Comparison of ENCODE assay signal across 8 cellular contexts in genomic region chr1:54407201-54407956, GRCh38. TPM values are rescaled to one million over a fixed set of nuclear protein-coding genes. Genes with fewer than 3 reads are reported as not detected.
DNase-seq lines count a peak whose midpoint lies in the region; ATAC-seq, FAIRE-seq and TF ChIP-seq lines count a peak whose summit lies in the region.

No MANE protein-coding gene starts in this region.

- peak overlapping the region; percentile 89 for H3K4me3 Mint-ChIP-seq in T-helper 1 cell treated with Interleukin-12 subunit alpha and Interleukin-12 subunit beta and Interleukin-4 antibody, amounts not matched to agents 30 μg/mL and 1 μg/mL, for 36 hours
- peak overlapping the region; percentile 89 for H3K4me3 Mint-ChIP-seq in astrocyte (ENCODE audit: unreplicated experiment)

- H4K20me1 ChIP-seq in astrocyte (ENCODE audit: insufficient read depth, low read length): peaks cover 28% of the 10 kb centered on the region

- peaks cover 19% of the 10 kb centered on the region for H3K36me3 Mint-ChIP-seq in T-helper 1 cell treated with Interleukin-12 subunit alpha and Interleukin-12 subunit beta and Interleukin-4 antibody, amounts not matched to agents 30 μg/mL and 1 μg/mL, for 36 hours (ENCODE audit: low read depth)
- H3K36me3 Mint-ChIP-seq in astrocyte (ENCODE audit: low read depth, unreplicated experiment): peaks cover 3% of the 10 kb centered on the region

- H3K79me2 ChIP-seq in astrocyte (ENCODE audit: insufficient read depth, low read length): peaks cover 21% of the 10 kb centered on the region
- H3K79me2 ChIP-seq in parathyroid adenoma: no peaks in the 10 kb centered on the region

- H2AFZ ChIP-seq in astrocyte (ENCODE audit: low read depth, low read length) (peak overlapping the region; percentile 65), parathyroid adenoma (peak overlapping the region; percentile 91)

- FAIRE-seq in astrocyte (lab: Jason Lieb, UNC): no peak

- H3K4me2 ChIP-seq in astrocyte (ENCODE audit: low read length): peak overlapping the region; percentile 98
- H3K4me2 ChIP-seq in parathyroid adenoma (ENCODE audit: low read length): peak overlapping the region; percentile 95

- no peaks in the 10 kb centered on the region for H3K9me3 Mint-ChIP-seq in T-helper 1 cell treated with Interleukin-12 subunit alpha and Interleukin-12 subunit beta and Interleukin-4 antibody, amounts not matched to agents 30 μg/mL and 1 μg/mL, for 36 hours
- H3K9me3 Mint-ChIP-seq in astrocyte (ENCODE audit: unreplicated experiment): no peaks in the 10 kb centered on the region

- H3K9ac ChIP-seq in astrocyte (ENCODE audit: low read length) (peak overlapping the region; percentile 77), parathyroid adenoma (no peak overlapping the region)

- DNase-seq in DMS79 (lab: John Stamatoyannopoulos, UW) (peak; percentile 88), NCI-H187 (lab: John Stamatoyannopoulos, UW) (peak; percentile 75 to 77), astrocyte (ENCODE audit: low read depth) (peak; percentile 87), left ventricle myocardium inferior (peak; percentile 39)

- H3K27me3 Mint-ChIP-seq in T-helper 1 cell treated with Interleukin-12 subunit alpha and Interleukin-12 subunit beta and Interleukin-4 antibody, amounts not matched to agents 30 μg/mL and 1 μg/mL, for 36 hours (ENCODE audit: low read depth): no peaks in the 10 kb centered on the region
- peaks cover 2% of the 10 kb centered on the region for H3K27me3 Mint-ChIP-seq in astrocyte (ENCODE audit: low read depth, unreplicated experiment)

- ATAC-seq in HG03521 (IDR thresholded peaks at IDR 0.05; ENCODE audit: unreplicated experiment): no peak

- peak overlapping the region; percentile 90 for H3K27ac Mint-ChIP-seq in T-helper 1 cell treated with Interleukin-12 subunit alpha and Interleukin-12 subunit beta and Interleukin-4 antibody, amounts not matched to agents 30 μg/mL and 1 μg/mL, for 36 hours
- H3K27ac Mint-ChIP-seq in astrocyte (ENCODE audit: unreplicated experiment): peak overlapping the region; percentile 97

- no peak for TF ChIP-seq CTCF in HEK293 (tag by site-specific recombination; IDR thresholded peaks at IDR 0.05)
- no peak for TF ChIP-seq CTCF in astrocyte (IDR thresholded peaks at IDR 0.05; ENCODE audit: insufficient read depth, low read depth, low read length)
- TF ChIP-seq CTCF in left ventricle myocardium inferior (IDR thresholded peaks at IDR 0.05; ENCODE audit: borderline replicate concordance): no peak
- TF ChIP-seq CTCF in parathyroid adenoma (IDR thresholded peaks at IDR 0.05): no peak

- CTCF ChIA-PET in HEK293 (lab: Yijun Ruan, JAX): interaction anchor here (0.7 to 1.2 kb wide), 4 partner anchors 82 to 286 kb away, joined by 3 to 16 read pairs (median 4); no protein-coding TSS in a partner anchor

- intact Hi-C loops in left ventricle myocardium inferior (cut with micrococcal nuclease): loop anchor here (10.0 kb wide), 1 partner anchor 103 kb away; no protein-coding TSS in a partner anchor

- peak overlapping the region; percentile 76 for H3K27ac ChIP-seq in HEK293 (ENCODE audit: extremely low read depth, low read depth, low read length)
- peak overlapping the region; percentile 79 for H3K27ac ChIP-seq in astrocyte (ENCODE audit: low read depth, low read length)
- H3K27ac ChIP-seq in left ventricle myocardium inferior (replicated peaks): peak overlapping the region; percentile 93
- peak overlapping the region; percentile 75 for H3K27ac ChIP-seq in parathyroid adenoma

- H3K4me3 ChIP-seq in HEK293 (ENCODE audit: low read depth, low read length): peak overlapping the region; percentile 71
- H3K4me3 ChIP-seq in astrocyte (ENCODE audit: insufficient read depth, low read depth, low read length): peak overlapping the region; percentile 66
- peak overlapping the region; percentile 95 for H3K4me3 ChIP-seq in left ventricle myocardium inferior
- H3K4me3 ChIP-seq in parathyroid adenoma (ENCODE audit: low read depth, low read length): peak overlapping the region; percentile 79

- peaks cover 16% of the 10 kb centered on the region for H3K4me1 ChIP-seq in HEK293 (ENCODE audit: control insufficient read depth, insufficient read depth, low read length)
- H3K4me1 ChIP-seq in astrocyte (ENCODE audit: insufficient read depth, low read length): peaks cover 36% of the 10 kb centered on the region
- H3K4me1 ChIP-seq in left ventricle myocardium inferior: peaks cover 61% of the 10 kb centered on the region
- peaks cover 7% of the 10 kb centered on the region for H3K4me1 ChIP-seq in parathyroid adenoma

- POLR2A ChIA-PET in HEK293 (lab: Yijun Ruan, JAX): interaction anchor here (0.6 to 2.3 kb wide), 22 partner anchors 10 to 1980 kb away, joined by 3 to 44 read pairs (median 5); partner anchors contain the start of genes CYB5RL, IFT25, LRRC42 and MRPL37

- H3K4me1 Mint-ChIP-seq in T-helper 1 cell treated with Interleukin-12 subunit alpha and Interleukin-12 subunit beta and Interleukin-4 antibody, amounts not matched to agents 30 μg/mL and 1 μg/mL, for 36 hours (ENCODE audit: low read depth): peaks cover 53% of the 10 kb centered on the region
- H3K4me1 Mint-ChIP-seq in astrocyte (ENCODE audit: low read depth, unreplicated experiment): peaks cover 37% of the 10 kb centered on the region

- peaks cover 0 to 9% of the 10 kb centered on the region in 2 experiments; a peak in 1 of 3 replicates for H3K36me3 ChIP-seq in HEK293 (ENCODE audit: control insufficient read depth in 2 of 2, insufficient read depth in 1 of 2, low read length in 2 of 2)
- H3K36me3 ChIP-seq in astrocyte (ENCODE audit: insufficient read depth, low read length): no peaks in the 10 kb centered on the region
- H3K36me3 ChIP-seq in left ventricle myocardium inferior: no peaks in the 10 kb centered on the region
- no peaks in the 10 kb centered on the region for H3K36me3 ChIP-seq in parathyroid adenoma (ENCODE audit: control insufficient read depth, insufficient read depth, low read length)

- H3K27me3 ChIP-seq in astrocyte (ENCODE audit: insufficient read depth, low read length): no peaks in the 10 kb centered on the region
- no peaks in the 10 kb centered on the region for H3K27me3 ChIP-seq in left ventricle myocardium inferior (ENCODE audit: low read depth)
- H3K27me3 ChIP-seq in parathyroid adenoma (ENCODE audit: control insufficient read depth, insufficient read depth, low read length): no peaks in the 10 kb centered on the region

- H3K9me3 ChIP-seq in HEK293 (ENCODE audit: control insufficient read depth, insufficient read depth, low read depth, low read length) (no peaks in the 10 kb centered on the region), astrocyte (ENCODE audit: insufficient read depth, low read depth, low read length) (no peaks in the 10 kb centered on the region), left ventricle myocardium inferior (replicated peaks) (no peaks in the 10 kb centered on the region), parathyroid adenoma (ENCODE audit: control insufficient read depth, low read length) (no peaks in the 10 kb centered on the region)

TF ChIP-seq in HEK293, 187 proteins besides CTCF, POLR2A, EP300 and RAD21 (continues in another document):
- peak; percentile 42; the same call in 1 of the 2 replicates for TF ChIP-seq ZNF518A (tag by site-specific recombination; conservative IDR thresholded peaks at IDR 0.05; ENCODE audit: low read depth)
- TF ChIP-seq ZNF843 (tag by site-specific recombination; IDR thresholded peaks at IDR 0.05): 0 out of 2 replicates have a peak, but pooled peaks have one; percentile 44
- TF ChIP-seq PRDM6 (tag by site-specific recombination; IDR thresholded peaks at IDR 0.05): 0 out of 2 replicates have a peak, but pooled peaks have one; percentile 65

RNA-seq across cellular contexts. Expression of gene SSBP3, which starts 1.2 kb away (rescaled TPM):
- total RNA-seq in astrocyte (89.8 and 98.6 TPM in 2 replicates), left ventricle myocardium inferior (57.7 TPM)
